25 cellular contexts compared by ENCODE assay signal in the genomic region with DNA sequence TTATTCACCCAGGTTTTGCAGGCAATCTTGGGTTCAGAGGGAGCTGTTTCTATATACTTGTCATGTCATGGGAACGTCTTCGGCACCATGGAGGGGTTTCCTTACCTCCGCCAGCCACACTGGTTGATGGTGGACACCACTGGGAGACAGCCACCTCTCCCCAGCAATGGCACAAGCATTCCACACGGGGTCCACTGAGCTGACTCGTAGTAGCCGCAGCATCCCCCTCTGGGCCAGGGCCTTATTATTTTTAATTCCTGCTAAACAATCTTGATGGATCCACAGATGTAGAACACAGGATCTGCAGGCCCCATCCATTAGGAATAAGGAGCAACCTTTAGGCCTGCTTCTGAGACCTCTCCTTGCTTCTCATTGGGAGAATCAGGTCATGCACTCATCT.
"Had no signal": no experiment of that assay in that cellular context is flagged by ENCODE, and none has a peak within 500 bp of the region (broad histone marks: within the 10 kb centered on the region; RNA-seq: fewer than 3 reads in every experiment).

No MANE protein-coding gene starts in this region.

- H3K27me3 ChIP-seq: dorsolateral prefrontal cortex, esophagus squamous epithelium, heart right ventricle, neutrophil, stomach, thyroid gland had no signal

- H3K4me3 ChIP-seq: dorsolateral prefrontal cortex, esophagus squamous epithelium, heart right ventricle, lower lobe of right lung, mucosa of descending colon, stomach, thyroid gland had no signal

- H3K36me3 ChIP-seq: esophagus squamous epithelium, heart right ventricle, lower lobe of right lung, neutrophil, stomach, thyroid gland had no signal

- H3K27ac ChIP-seq: dorsolateral prefrontal cortex, esophagus squamous epithelium, heart right ventricle, lower lobe of right lung, neutrophil, parathyroid adenoma, stomach, thyroid gland had no signal

- H3K4me1 ChIP-seq: esophagus squamous epithelium, heart right ventricle, lower lobe of right lung, parathyroid adenoma, stomach, thyroid gland had no signal

- DNase-seq: dorsolateral prefrontal cortex; effector CD8-positive, alpha-beta T cell; esophagus squamous epithelium; foreskin melanocyte; glutamatergic neuron; heart right ventricle; hippocampal formation; left colon; left ventricle myocardium superior; lower lobe of right lung; mucosa of descending colon; naive B cell; stimulated activated CD4-positive, alpha-beta T cell treated with anti-CD3 and anti-CD28 coated beads, Interleukin-2, amount 100 ng/mL, for 24 hours; stimulated activated CD4-positive, alpha-beta T cell treated with anti-CD3 and anti-CD28 coated beads, Interleukin-4, amount 100 ng/mL, for 24 hours; stimulated activated naive CD4-positive, alpha-beta T cell treated with Interleukin-2 at 50 U/mL for 16 hours; stomach; thyroid gland had no signal

- H3K4me1 Mint-ChIP-seq: memory B cell; mesothelial cell of epicardium; naive B cell; neural crest cell; stimulated activated effector memory CD8-positive, alpha-beta T cell treated with anti-CD3 and anti-CD28 coated beads, Interleukin-12 subunit alpha, Interleukin-12 subunit beta, amount 100 ng/mL, for 72 hours had no signal

- ATAC-seq: heart right ventricle; left colon; left ventricle myocardium superior; lower lobe of right lung; mucosa of descending colon; natural killer cell treated with Interleukin-12 subunit alpha and Interleukin-12 subunit beta and Interleukin-15 and Interleukin-18, amount 100 ng/mL, for 72 hours; stimulated activated effector memory CD8-positive, alpha-beta T cell treated with anti-CD3 and anti-CD28 coated beads, Interleukin-12 subunit alpha, Interleukin-12 subunit beta, amount 100 ng/mL, for 72 hours had no signal

- H3K9me3 ChIP-seq: esophagus squamous epithelium, mucosa of descending colon, thyroid gland had no signal

- H3K4me3 Mint-ChIP-seq: memory B cell; mesothelial cell of epicardium; naive B cell; natural killer cell treated with Interleukin-12 subunit alpha and Interleukin-12 subunit beta and Interleukin-15 and Interleukin-18, amount 100 ng/mL, for 72 hours; neural crest cell; stimulated activated effector memory CD8-positive, alpha-beta T cell treated with anti-CD3 and anti-CD28 coated beads, Interleukin-12 subunit alpha, Interleukin-12 subunit beta, amount 100 ng/mL, for 72 hours had no signal

- H3K36me3 Mint-ChIP-seq: mesothelial cell of epicardium; naive B cell; natural killer cell treated with Interleukin-12 subunit alpha and Interleukin-12 subunit beta and Interleukin-15 and Interleukin-18, amount 100 ng/mL, for 72 hours; stimulated activated effector memory CD8-positive, alpha-beta T cell treated with anti-CD3 and anti-CD28 coated beads, Interleukin-12 subunit alpha, Interleukin-12 subunit beta, amount 100 ng/mL, for 72 hours had no signal

- H3K9me3 Mint-ChIP-seq: natural killer cell treated with Interleukin-12 subunit alpha and Interleukin-12 subunit beta and Interleukin-15 and Interleukin-18, amount 100 ng/mL, for 72 hours; stimulated activated effector memory CD8-positive, alpha-beta T cell treated with anti-CD3 and anti-CD28 coated beads, Interleukin-12 subunit alpha, Interleukin-12 subunit beta, amount 100 ng/mL, for 72 hours had no signal

- H3K27ac Mint-ChIP-seq: memory B cell; mesothelial cell of epicardium; naive B cell; natural killer cell treated with Interleukin-12 subunit alpha and Interleukin-12 subunit beta and Interleukin-15 and Interleukin-18, amount 100 ng/mL, for 72 hours; progenitor cell of endocrine pancreas; stimulated activated effector memory CD8-positive, alpha-beta T cell treated with anti-CD3 and anti-CD28 coated beads, Interleukin-12 subunit alpha, Interleukin-12 subunit beta, amount 100 ng/mL, for 72 hours had no signal
